8 cellular contexts compared by ENCODE assay signal in genomic region chr16:53743149-53743566, GRCh38. TPM values are rescaled to one million over a fixed set of nuclear protein-coding genes. Genes with fewer than 3 reads are reported as not detected.
A peak's percentile ranks its signal among the peaks of the same experiment; 100 is the strongest.
DNase-seq lines count a peak whose midpoint lies in the region; ATAC-seq and TF ChIP-seq lines count a peak whose summit lies in the region.

No MANE protein-coding gene starts in this region.

- no peak overlapping the region for H3K4me3 Mint-ChIP-seq in CD8-positive, alpha-beta T cell

- WGBS in thyroid gland, 2 donors = 74 to 76% methylated on average over 3 of the region's 3 CpGs

- TF ChIP-seq POLR2A in thyroid gland (IDR thresholded peaks at IDR 0.05) = no peak

- H3K27me3 ChIP-seq in CD8-positive, alpha-beta T cell (ENCODE audit: insufficient read depth, low read length) = no peaks in the 10 kb centered on the region
- H3K27me3 ChIP-seq in thyroid gland = no peaks in the 10 kb centered on the region

- H3K27ac ChIP-seq in CD8-positive, alpha-beta T cell (ENCODE audit: low read depth, low read length) = no peak overlapping the region
- H3K27ac ChIP-seq in thyroid gland = no peak overlapping the region

- H3K9me3 ChIP-seq in CD8-positive, alpha-beta T cell (ENCODE audit: low read length) = no peaks in the 10 kb centered on the region
- H3K9me3 ChIP-seq in thyroid gland = no peaks in the 10 kb centered on the region

- peak; percentile 55 for TF ChIP-seq CTCF in CD8-positive, alpha-beta T cell (IDR thresholded peaks at IDR 0.05)
- TF ChIP-seq CTCF in foreskin fibroblast (IDR thresholded peaks at IDR 0.05; ENCODE audit: low read depth, low read length) = peak; percentile 69
- TF ChIP-seq CTCF in thyroid gland (IDR thresholded peaks at IDR 0.05) = peak; percentile 33 to 64 (median 42)

- no peaks in the 10 kb centered on the region for H3K36me3 ChIP-seq in CD8-positive, alpha-beta T cell (ENCODE audit: insufficient read depth, low read length)
- H3K36me3 ChIP-seq in thyroid gland = no peaks in the 10 kb centered on the region

- DNase-seq in CD8-positive, alpha-beta T cell = peak in 1 of 7 experiments; percentile 16
- DNase-seq in H4 (ENCODE audit: low spot score) (peak; percentile 42), foreskin fibroblast (peak in 1 of 2 donors; percentile 46), thyroid gland (peak; percentile 17 to 21), NCI-H128 (lab: John Stamatoyannopoulos, UW; ENCODE audit: unreplicated experiment) (no peak), occipital lobe (lab: John Stamatoyannopoulos, UW) (no peak)
- DNase-seq in activated effector memory CD4-positive, alpha-beta T cell treated with Interleukin-2 at 50 U/mL for 16 hours = no peak

- no peak overlapping the region for H3K27ac Mint-ChIP-seq in CD8-positive, alpha-beta T cell

- intact Hi-C loops in CD8-positive, alpha-beta T cell (cut with DNase I, micrococcal nuclease) = loop anchor here in 1 of 2 experiments (5.0 kb wide), 1 partner anchor 79 kb away; no protein-coding TSS in a partner anchor
- intact Hi-C loops in thyroid gland (cut with DNase I) = no loop called here

- no peak for ATAC-seq in CD8-positive, alpha-beta T cell
- peak; percentile 62 for ATAC-seq in SK-N-SH treated with all-trans-retinoic acid at 6 μM for 48 hours

- POLR2A ChIA-PET in CD8-positive, alpha-beta T cell (lab: Charles Lee) = interaction anchor here (1.8 kb wide), 1 partner anchor 39 kb away, joined by 5 read pairs; the partner anchor contains the start of genes FTO and RPGRIP1L

- no peaks in the 10 kb centered on the region for H3K27me3 Mint-ChIP-seq in CD8-positive, alpha-beta T cell (ENCODE audit: low read depth)

- CTCF ChIA-PET in CD8-positive, alpha-beta T cell (lab: Charles Lee) = interaction anchor here (0.7 to 1.8 kb wide), 9 partner anchors 11 to 94 kb away, joined by 3 to 7 read pairs (median 3); no protein-coding TSS in a partner anchor

- no peak overlapping the region for H3K4me3 ChIP-seq in CD8-positive, alpha-beta T cell (ENCODE audit: low read depth, low read length)
- H3K4me3 ChIP-seq in foreskin fibroblast (ENCODE audit: low read depth in 1 of 2, low read length in 2 of 2) (no peak overlapping the region), thyroid gland (replicated peaks in 1 of 3) (no peak overlapping the region)

- peaks cover 16% of the 10 kb centered on the region for H3K4me1 ChIP-seq in CD8-positive, alpha-beta T cell (ENCODE audit: insufficient read depth, low read length)
- H3K4me1 ChIP-seq in thyroid gland = peaks cover 5 to 6% of the 10 kb centered on the region in 2 donors

- H3K4me1 Mint-ChIP-seq in CD8-positive, alpha-beta T cell (ENCODE audit: low read depth) = peaks cover 40% of the 10 kb centered on the region

- H3K9me3 Mint-ChIP-seq in CD8-positive, alpha-beta T cell = no peaks in the 10 kb centered on the region

- H3K36me3 Mint-ChIP-seq in CD8-positive, alpha-beta T cell = peaks cover 8% of the 10 kb centered on the region

TF ChIP-seq in SK-N-SH treated with all-trans-retinoic acid at 6 μM for 48 hours, 23 proteins besides CTCF, POLR2A, EP300 and RAD21:
- TF ChIP-seq ZNF8 (CRISPR knock-in tag; IDR thresholded peaks at IDR 0.05) = no peak
- no peak for TF ChIP-seq ZFP30 (CRISPR knock-in tag; IDR thresholded peaks at IDR 0.05)
- TF ChIP-seq CSRNP3 (CRISPR knock-in tag; IDR thresholded peaks at IDR 0.05) = no peak
- TF ChIP-seq BACH2 (CRISPR knock-in tag; IDR thresholded peaks at IDR 0.05; ENCODE audit: borderline replicate concordance) = no peak
- no peak for TF ChIP-seq ZNF70 (CRISPR knock-in tag; IDR thresholded peaks at IDR 0.05)
- TF ChIP-seq ISL1 (CRISPR knock-in tag; IDR thresholded peaks at IDR 0.05) = no peak
- TF ChIP-seq POU6F1 (CRISPR knock-in tag; IDR thresholded peaks at IDR 0.05; ENCODE audit: borderline replicate concordance, low read depth) = no peak
- no peak for TF ChIP-seq PPARA (CRISPR knock-in tag; IDR thresholded peaks at IDR 0.05; ENCODE audit: borderline replicate concordance)
- no peak for TF ChIP-seq CSDC2 (CRISPR knock-in tag; IDR thresholded peaks at IDR 0.05)
- no peak for TF ChIP-seq TOX (CRISPR knock-in tag; IDR thresholded peaks at IDR 0.05; ENCODE audit: borderline replicate concordance)
- no peak for TF ChIP-seq TCF4 (CRISPR knock-in tag; IDR thresholded peaks at IDR 0.05; ENCODE audit: borderline replicate concordance)
- TF ChIP-seq CREB5 (CRISPR knock-in tag; IDR thresholded peaks at IDR 0.05; ENCODE audit: low read depth) = no peak
- TF ChIP-seq ESRRG (CRISPR knock-in tag; IDR thresholded peaks at IDR 0.05) = no peak

RNA-seq across cellular contexts. Expression of gene FTO, which starts 39.2 kb away (rescaled TPM):
- 10 to 100 TPM; 30.4 to 32.9 TPM for total RNA-seq in CD8-positive, alpha-beta T cell
- total RNA-seq in H4 (2014; rRNA removed; shearing (Covaris generic)) = 62.8 and 73.6 TPM in 2 replicates
- 100 to 1,000 TPM; 125 to 182 (median 164) TPM for total RNA-seq in thyroid gland
- total RNA-seq in occipital lobe = 154 TPM

RNA-seq across cellular contexts. Expression of gene RPGRIP1L, which starts 39.5 kb away (rescaled TPM):
- 1 to 10 TPM; 1.5 to 2.2 TPM for total RNA-seq in CD8-positive, alpha-beta T cell
- 5.5 and 8.2 TPM in 2 replicates for total RNA-seq in H4 (2014; rRNA removed; shearing (Covaris generic))
- total RNA-seq in thyroid gland (10 to 100 TPM in 2 of 4 donors, 1 to 10 TPM in 2; 7.3 to 14.5 (median 11.0) TPM), occipital lobe (23.6 TPM)

Comparison
In these comparisons a context has a peak if more than half of its experiments do, and no peak if none do; other contexts are left out.
1. DNase-seq: peak in H4 (single experiment) and thyroid gland (2 of 2); none in NCI-H128 (single experiment), activated effector memory CD4-positive, alpha-beta T cell treated with Interleukin-2 at 50 U/mL for 16 hours (single experiment) and occipital lobe (single experiment).
2. Peak in every context shown above with its lines, with median percentiles within 50 percentile points of each other: CTCF ChIP-seq.